In genomic region chr6:127345521-127345920, GRCh38 we compare ENCODE assay signal across 14 cellular contexts.
"Had no signal": no experiment of that assay in that cellular context is flagged by ENCODE, and none has a peak within 500 bp of the region (broad histone marks: within the 10 kb centered on the region; RNA-seq: fewer than 3 reads in every experiment).

No MANE protein-coding gene starts in this region.

- DNase-seq: activated CD4-positive, alpha-beta T cell treated with anti-CD3 and anti-CD28 coated beads for 48 hours; activated CD8-positive, alpha-beta memory T cell treated with anti-CD3 and anti-CD28 coated beads for 24 hours; activated naive CD4-positive, alpha-beta T cell; central memory CD4-positive, alpha-beta T cell; colonic mucosa; retina; stimulated activated CD4-positive, alpha-beta T cell treated with anti-CD3 and anti-CD28 coated beads, Interleukin-2, amount 100 ng/mL, for 48 hours; T-helper 2 cell; tibial artery had no signal

- H3K27me3 Mint-ChIP-seq: stimulated activated memory B cell treated with anti-CD40 and anti-IgM and Interleukin-4, amounts not matched to agents 10 μg/mL and 1 μg/mL and 100 μg/mL, for 72 hours had no signal

- H3K4me3 ChIP-seq: colonic mucosa, pancreas, tibial artery had no signal

- FAIRE-seq: endothelial cell of umbilical vein, pancreas had no signal

- H3K27ac ChIP-seq: colonic mucosa, foreskin keratinocyte, pancreas, tibial artery had no signal

- H3K27ac Mint-ChIP-seq: stimulated activated memory B cell treated with anti-CD40 and anti-IgM and Interleukin-4, amounts not matched to agents 10 μg/mL and 1 μg/mL and 100 μg/mL, for 72 hours; WTC11 had no signal

- H3K36me3 ChIP-seq: colonic mucosa, pancreas, tibial artery had no signal

- ATAC-seq: foreskin keratinocyte; pancreas; stimulated activated memory B cell treated with anti-CD40 and anti-IgM and Interleukin-4, amounts not matched to agents 10 μg/mL and 1 μg/mL and 100 μg/mL, for 72 hours; WTC11 had no signal

- H3K27me3 ChIP-seq: colonic mucosa, foreskin keratinocyte, pancreas, tibial artery had no signal

- H3K9me3 ChIP-seq: colonic mucosa, pancreas had no signal

- H3K4me3 Mint-ChIP-seq: stimulated activated memory B cell treated with anti-CD40 and anti-IgM and Interleukin-4, amounts not matched to agents 10 μg/mL and 1 μg/mL and 100 μg/mL, for 72 hours had no signal
